In genomic region chr19:35167251-35168119, GRCh38 we compare ENCODE assay signal across 15 cellular contexts. TPM values are rescaled to one million over a fixed set of nuclear protein-coding genes. Genes with fewer than 3 reads are reported as not detected.
A peak's percentile ranks its signal among the peaks of the same experiment; 100 is the strongest.
DNase-seq lines count a peak whose midpoint lies in the region; ATAC-seq, FAIRE-seq and TF ChIP-seq lines count a peak whose summit lies in the region.
"Had no signal": no experiment of that assay in that cellular context is flagged by ENCODE, and none has a peak within 500 bp of the region (broad histone marks: within the 10 kb centered on the region; RNA-seq: fewer than 3 reads in every experiment).

No MANE protein-coding gene starts in this region.

- no peak for FAIRE-seq in D721Med (lab: Jason Lieb, UNC)
- FAIRE-seq: GM12892 had no signal

- no peaks in the 10 kb centered on the region for H3K27me3 ChIP-seq in CD4-positive, alpha-beta T cell (ENCODE audit: control insufficient read depth, insufficient read depth, low read length)
- H3K27me3 ChIP-seq in lower lobe of right lung (ENCODE audit: low read depth): no peaks in the 10 kb centered on the region
- H3K27me3 ChIP-seq in colonic mucosa: no peaks in the 10 kb centered on the region
- H3K27me3 ChIP-seq: right lobe of liver, SJCRH30 had no signal

- peaks cover 4% of the 10 kb centered on the region for H3K9me3 Mint-ChIP-seq in CD4-positive, alpha-beta T cell
- H3K9me3 Mint-ChIP-seq in activated CD4-positive, alpha-beta memory T cell treated with anti-CD3 and anti-CD28 coated beads, Interleukin-2, amount 10 ng/mL, durations not matched to agents 7 days and 5 days: peaks cover 28% of the 10 kb centered on the region
- H3K9me3 Mint-ChIP-seq in type B pancreatic cell: peaks cover 12% of the 10 kb centered on the region

- H3K4me1 ChIP-seq in lower lobe of right lung (peaks cover 16% of the 10 kb centered on the region), colonic mucosa (no peaks in the 10 kb centered on the region)
- H3K4me1 ChIP-seq: SJCRH30 had no signal

- H3K4me1 Mint-ChIP-seq in CD4-positive, alpha-beta T cell (ENCODE audit: low read depth): peaks cover 62% of the 10 kb centered on the region
- H3K4me1 Mint-ChIP-seq in activated CD4-positive, alpha-beta memory T cell treated with anti-CD3 and anti-CD28 coated beads, Interleukin-2, amount 10 ng/mL, durations not matched to agents 7 days and 5 days: peaks cover 63% of the 10 kb centered on the region
- peaks cover 6% of the 10 kb centered on the region for H3K4me1 Mint-ChIP-seq in type B pancreatic cell (ENCODE audit: unreplicated experiment)

- no peak overlapping the region for H3K9ac ChIP-seq in colonic mucosa (ENCODE audit: low read depth in 2 of 2, low read length in 2 of 2)

- peak overlapping the region; percentile 17 for H3K4me3 Mint-ChIP-seq in CD4-positive, alpha-beta T cell
- no peak overlapping the region for H3K4me3 Mint-ChIP-seq in activated CD4-positive, alpha-beta memory T cell treated with anti-CD3 and anti-CD28 coated beads, Interleukin-2, amount 10 ng/mL, durations not matched to agents 7 days and 5 days
- H3K4me3 Mint-ChIP-seq in type B pancreatic cell: no peak overlapping the region

- TF ChIP-seq CTCF in CD4-positive, alpha-beta T cell (IDR thresholded peaks at IDR 0.05): no peak
- TF ChIP-seq CTCF in lower lobe of right lung (IDR thresholded peaks at IDR 0.05): no peak
- TF ChIP-seq CTCF in D721Med (IDR thresholded peaks at IDR 0.05; ENCODE audit: insufficient read depth, missing control alignments): no peak
- no peak for TF ChIP-seq CTCF in type B pancreatic cell (conservative IDR thresholded peaks at IDR 0.05)
- TF ChIP-seq CTCF in colonic mucosa (IDR thresholded peaks at IDR 0.05): no peak

- H3K9me3 ChIP-seq in CD4-positive, alpha-beta T cell (ENCODE audit: control insufficient read depth, low read length): peaks cover 16% of the 10 kb centered on the region
- H3K9me3 ChIP-seq in lower lobe of right lung (peaks cover 28% of the 10 kb centered on the region), colonic mucosa (no peaks in the 10 kb centered on the region)
- H3K9me3 ChIP-seq: right lobe of liver had no signal

- H3K36me3 ChIP-seq in lower lobe of right lung (peaks cover 44% of the 10 kb centered on the region), colonic mucosa (no peaks in the 10 kb centered on the region)
- H3K36me3 ChIP-seq: right lobe of liver, SJCRH30 had no signal

- intact Hi-C loops in CD4-positive, alpha-beta T cell (cut with DNase I, micrococcal nuclease): no loop called here
- intact Hi-C loops in lower lobe of right lung (cut with DNase I): no loop called here
- intact Hi-C loops in colonic mucosa (cut with DNase I): no loop called here

- DNase-seq in CD4-positive, alpha-beta T cell: peak in 1 of 10 experiments; percentile 18
- DNase-seq in Kasumi-1 (lab: John Stamatoyannopoulos, UW) (peak; percentile 57 to 75), lower lobe of right lung (no peak), germinal center (ENCODE audit: low spot score) (no peak), D721Med (ENCODE audit: insufficient read length, low spot score) (no peak), type B pancreatic cell (ENCODE audit: extremely low spot score, unreplicated experiment) (no peak), colonic mucosa (no peak)
- no peak for DNase-seq in activated CD4-positive, alpha-beta memory T cell treated with anti-CD3 and anti-CD28 coated beads, Interleukin-2, amount 10 ng/mL, durations not matched to agents 7 days and 5 days
- DNase-seq: head of caudate nucleus, SJCRH30 had no signal

- POLR2A ChIA-PET in CD4-positive, alpha-beta T cell (lab: Charles Lee): interaction anchor here (0.6 to 3.6 kb wide), 10 partner anchors 13 to 295 kb away, joined by 3 to 19 read pairs (median 6); partner anchors contain the start of gene FXYD5
- POLR2A ChIA-PET in activated CD4-positive, alpha-beta memory T cell treated with anti-CD3 and anti-CD28 coated beads, Interleukin-2, amount 10 ng/mL, durations not matched to agents 7 days and 5 days (lab: Charles Lee): interaction anchor here (1.2 to 9.7 kb wide), 5 partner anchors 9 to 46 kb away, joined by 3 to 106 read pairs (median 7); partner anchors contain the start of gene FXYD5

- CTCF ChIA-PET in CD4-positive, alpha-beta T cell (lab: Charles Lee): interaction anchor here (0.8 to 1.4 kb wide), 4 partner anchors 12 to 101 kb away, joined by 3 read pairs; partner anchors contain the start of gene USF2
- CTCF ChIA-PET in activated CD4-positive, alpha-beta memory T cell treated with anti-CD3 and anti-CD28 coated beads, Interleukin-2, amount 10 ng/mL, durations not matched to agents 7 days and 5 days (lab: Charles Lee): interaction anchor here (1.7 kb wide), 1 partner anchor 13 kb away, joined by 8 read pairs; the partner anchor contains the start of gene FXYD5

- ATAC-seq in CD4-positive, alpha-beta T cell (ENCODE audit: poor library complexity): peak; percentile 30
- no peak for ATAC-seq in lower lobe of right lung

- H3K27ac ChIP-seq in CD4-positive, alpha-beta T cell (ENCODE audit: low read depth, low read length): peak overlapping the region; percentile 50
- H3K27ac ChIP-seq in lower lobe of right lung: peak overlapping the region; percentile 56
- H3K27ac ChIP-seq in colonic mucosa: no peak overlapping the region
- H3K27ac ChIP-seq: coronary artery, right lobe of liver, SJCRH30 had no signal

- H3K36me3 Mint-ChIP-seq in CD4-positive, alpha-beta T cell (ENCODE audit: low read depth): peaks cover 99% of the 10 kb centered on the region
- H3K36me3 Mint-ChIP-seq in activated CD4-positive, alpha-beta memory T cell treated with anti-CD3 and anti-CD28 coated beads, Interleukin-2, amount 10 ng/mL, durations not matched to agents 7 days and 5 days (ENCODE audit: low read depth): peaks cover 94% of the 10 kb centered on the region
- H3K36me3 Mint-ChIP-seq in type B pancreatic cell: peaks cover 12% of the 10 kb centered on the region

- no peaks in the 10 kb centered on the region for H3K27me3 Mint-ChIP-seq in CD4-positive, alpha-beta T cell
- no peaks in the 10 kb centered on the region for H3K27me3 Mint-ChIP-seq in activated CD4-positive, alpha-beta memory T cell treated with anti-CD3 and anti-CD28 coated beads, Interleukin-2, amount 10 ng/mL, durations not matched to agents 7 days and 5 days
- H3K27me3 Mint-ChIP-seq in type B pancreatic cell: no peaks in the 10 kb centered on the region

- peak overlapping the region; percentile 91 for H3K27ac Mint-ChIP-seq in CD4-positive, alpha-beta T cell
- H3K27ac Mint-ChIP-seq in activated CD4-positive, alpha-beta memory T cell treated with anti-CD3 and anti-CD28 coated beads, Interleukin-2, amount 10 ng/mL, durations not matched to agents 7 days and 5 days: peak overlapping the region; percentile 84
- no peak overlapping the region for H3K27ac Mint-ChIP-seq in type B pancreatic cell

- no peak overlapping the region for H3K4me3 ChIP-seq in lower lobe of right lung
- H3K4me3 ChIP-seq in colonic mucosa: no peak overlapping the region
- H3K4me3 ChIP-seq: coronary artery, right lobe of liver, SJCRH30 had no signal

RNA-seq across cellular contexts. Expression of gene FXYD5, which starts 12.9 kb away (rescaled TPM):
- 100 to 1,000 TPM; 587 to 615 TPM for total RNA-seq in CD4-positive, alpha-beta T cell
- total RNA-seq in activated CD4-positive, alpha-beta memory T cell treated with anti-CD3 and anti-CD28 coated beads, Interleukin-2, amount 10 ng/mL, durations not matched to agents 7 days and 5 days: 100 to 1,000 TPM; 588 to 589 TPM
- total RNA-seq in lower lobe of right lung (152 TPM), type B pancreatic cell (ENCODE audit: low replicate concordance) (24.2 and 92.8 TPM in 2 replicates), colonic mucosa (10 to 100 TPM; 20.3 to 23.6 TPM)

RNA-seq across cellular contexts. Expression of gene FXYD7, which starts 24.4 kb away (rescaled TPM):
- total RNA-seq in CD4-positive, alpha-beta T cell: 10 to 100 TPM; 15.3 to 15.6 TPM
- total RNA-seq in activated CD4-positive, alpha-beta memory T cell treated with anti-CD3 and anti-CD28 coated beads, Interleukin-2, amount 10 ng/mL, durations not matched to agents 7 days and 5 days: 1 to 10 TPM; 8.3 to 8.8 TPM
- total RNA-seq in lower lobe of right lung (not detected), type B pancreatic cell (ENCODE audit: low replicate concordance) (1.5 TPM in 1 of 2 replicates, not detected in the other), colonic mucosa (under 1 TPM; 0.47 to 0.61 TPM)
- total RNA-seq: lung microvascular endothelial cell, SJCRH30 had no signal

RNA-seq across cellular contexts. Expression of gene FXYD1, which starts 28.9 kb away (rescaled TPM):
- 1 to 10 TPM; 2.1 to 2.4 TPM for total RNA-seq in CD4-positive, alpha-beta T cell
- total RNA-seq in activated CD4-positive, alpha-beta memory T cell treated with anti-CD3 and anti-CD28 coated beads, Interleukin-2, amount 10 ng/mL, durations not matched to agents 7 days and 5 days: 1 to 10 TPM; 3.3 to 3.6 TPM
- total RNA-seq in lower lobe of right lung (49.7 TPM), type B pancreatic cell (ENCODE audit: low replicate concordance) (2.0 and 5.3 TPM in 2 replicates), colonic mucosa (10 to 100 TPM in 1 of 2 donors, 1 to 10 TPM in 1; 8.8 to 15.1 TPM)
- total RNA-seq: HT1080, lung microvascular endothelial cell, SJCRH30 had no signal

RNA-seq across cellular contexts. Expression of gene LGI4, which starts 32.6 kb away (rescaled TPM):
- under 1 TPM; 0.69 to 0.70 TPM for total RNA-seq in CD4-positive, alpha-beta T cell
- under 1 TPM; 0.55 to 0.68 TPM for total RNA-seq in activated CD4-positive, alpha-beta memory T cell treated with anti-CD3 and anti-CD28 coated beads, Interleukin-2, amount 10 ng/mL, durations not matched to agents 7 days and 5 days
- 6.3 TPM for total RNA-seq in lower lobe of right lung
- 0.21 and 2.2 TPM in 2 replicates for total RNA-seq in type B pancreatic cell (ENCODE audit: low replicate concordance)
- total RNA-seq in colonic mucosa: 10 to 100 TPM in 1 of 2 donors, 1 to 10 TPM in 1; 5.8 to 10.2 TPM
- total RNA-seq: HT1080, lung microvascular endothelial cell, SJCRH30 had no signal

RNA-seq across cellular contexts. Expression of gene FXYD3, which starts 51.9 kb away (rescaled TPM):
- not detected for total RNA-seq in CD4-positive, alpha-beta T cell
- not detected for total RNA-seq in activated CD4-positive, alpha-beta memory T cell treated with anti-CD3 and anti-CD28 coated beads, Interleukin-2, amount 10 ng/mL, durations not matched to agents 7 days and 5 days
- total RNA-seq in lower lobe of right lung: 135 TPM
- 77.5 and 157 TPM in 2 replicates for total RNA-seq in type B pancreatic cell (ENCODE audit: low replicate concordance)
- total RNA-seq in colonic mucosa: 1,000 to 10,000 TPM; 1,386 to 2,836 TPM
- total RNA-seq: HT1080, lung microvascular endothelial cell, SJCRH30 had no signal

Comparison
In these comparisons a context has a peak if more than half of its experiments do, and no peak if none do; other contexts are left out.
1. DNase-seq: peak in Kasumi-1 (2 of 2); none in activated CD4-positive, alpha-beta memory T cell treated with anti-CD3 and anti-CD28 coated beads, Interleukin-2, amount 10 ng/mL, durations not matched to agents 7 days and 5 days (single experiment), lower lobe of right lung (single experiment), germinal center (single experiment), D721Med (single experiment), type B pancreatic cell (single experiment) and colonic mucosa (single experiment).